In genomic region chr7:19099194-19099593, GRCh38 we compare ENCODE assay signal across 2 cellular contexts.
TF ChIP-seq lines count a peak whose summit lies in the region.

No MANE protein-coding gene starts in this region.

TF ChIP-seq in HCT116, 20 proteins besides CTCF, POLR2A, EP300 and RAD21 (continued from another document):
- no peak for TF ChIP-seq REST (IDR thresholded peaks at IDR 0.05; ENCODE audit: low read depth)
- TF ChIP-seq CBX3 (IDR thresholded peaks at IDR 0.05; ENCODE audit: low read depth), result no peak
- TF ChIP-seq POLR2AphosphoS5 (IDR thresholded peaks at IDR 0.05; ENCODE audit: low read depth, low read length), result no peak
- no peak for TF ChIP-seq SRF (IDR thresholded peaks at IDR 0.05; ENCODE audit: low read depth)

TF ChIP-seq in SK-N-SH, 30 proteins besides CTCF, POLR2A, EP300 and RAD21 (continued from another document):
- TF ChIP-seq USF2 (IDR thresholded peaks at IDR 0.05; ENCODE audit: borderline replicate concordance, low read depth, low read length), result no peak
- TF ChIP-seq FOSL2 (IDR thresholded peaks at IDR 0.05; ENCODE audit: borderline replicate concordance, low read depth), result no peak
- peak; percentile 63 for TF ChIP-seq GATA2 (CRISPR knock-in tag; IDR thresholded peaks at IDR 0.05)
- TF ChIP-seq MXI1 (IDR thresholded peaks at IDR 0.05; ENCODE audit: low read depth, low read length), result no peak
- no peak for TF ChIP-seq FOXJ3 (CRISPR knock-in tag; IDR thresholded peaks at IDR 0.05)
- peak; percentile 55 for TF ChIP-seq PBX3 (IDR thresholded peaks at IDR 0.05)
- peak; percentile 21; the same call in 1 of the 2 replicates for TF ChIP-seq NFIC (IDR thresholded peaks at IDR 0.05; ENCODE audit: borderline replicate concordance)
- TF ChIP-seq USF1 (IDR thresholded peaks at IDR 0.05; ENCODE audit: borderline replicate concordance, low read depth), result no peak
- TF ChIP-seq MAX (IDR thresholded peaks at IDR 0.05; ENCODE audit: low read depth), result no peak
- TF ChIP-seq EZH2phosphoT487 (IDR thresholded peaks at IDR 0.05; ENCODE audit: borderline replicate concordance, low read depth), result no peak
- TF ChIP-seq ZBTB33 (IDR thresholded peaks at IDR 0.05; ENCODE audit: borderline replicate concordance, low read depth), result no peak
- peak; percentile 65; the same call in 1 of the 2 replicates for TF ChIP-seq MEF2A (IDR thresholded peaks at IDR 0.05; ENCODE audit: borderline replicate concordance, low read depth)
- TF ChIP-seq GABPA (IDR thresholded peaks at IDR 0.05; ENCODE audit: low read depth), result no peak
- TF ChIP-seq REST (IDR thresholded peaks at IDR 0.05; ENCODE audit: low read depth, low read length), result no peak
- TF ChIP-seq NRF1 (IDR thresholded peaks at IDR 0.05; ENCODE audit: low read depth, low read length), result no peak
- TF ChIP-seq CHD2 (IDR thresholded peaks at IDR 0.05; ENCODE audit: low read length, partially characterized antibody), result no peak
- TF ChIP-seq RFX5 (IDR thresholded peaks at IDR 0.05; ENCODE audit: low read length), result no peak
- TF ChIP-seq ELF1 (IDR thresholded peaks at IDR 0.05), result no peak
- peak; percentile 73 for TF ChIP-seq TCF12 (IDR thresholded peaks at IDR 0.05)
- TF ChIP-seq SMC3 (IDR thresholded peaks at IDR 0.05; ENCODE audit: low read depth, low read length), result no peak
- TF ChIP-seq POLR2AphosphoS5 (IDR thresholded peaks at IDR 0.05; ENCODE audit: low read depth, low read length), result peak; percentile 42; the same call in 1 of the 2 replicates
- peak; percentile 43; the same call in 1 of the 2 replicates for TF ChIP-seq TAF1 (IDR thresholded peaks at IDR 0.05; ENCODE audit: borderline replicate concordance, low read depth, low read length)
- 0 out of 2 replicates have a peak, but pooled peaks have one; percentile 32 for TF ChIP-seq FOXM1 (IDR thresholded peaks at IDR 0.05; ENCODE audit: low read depth)
- no peak for TF ChIP-seq YY1 (IDR thresholded peaks at IDR 0.05; ENCODE audit: low read depth)
- TF ChIP-seq RXRA (IDR thresholded peaks at IDR 0.05; ENCODE audit: borderline replicate concordance, low read depth), result 0 out of 2 replicates have a peak, but pooled peaks have one; percentile 12
TF ChIP-seq in SK-N-SH: peak in this region for 11.
